In genomic region chr4:70608324-70608723, GRCh38 we compare ENCODE assay signal across 1 cellular context.
TF ChIP-seq lines count a peak whose summit lies in the region.

No MANE protein-coding gene starts in this region.

TF ChIP-seq in K562, 482 proteins besides CTCF, POLR2A, EP300 and RAD21:
- TF ChIP-seq FOXK2 (conservative IDR thresholded peaks at IDR 0.05 in 1 of 2, IDR thresholded peaks at IDR 0.05 in 1 of 2; ENCODE audit: low read depth in 2 of 2) (no peak), NFE2L1 (tag; IDR thresholded peaks at IDR 0.05; ENCODE audit: borderline replicate concordance, low read depth) (peak; percentile 53; the same call in 1 of the 2 replicates), MAFG (tag; conservative IDR thresholded peaks at IDR 0.05) (peak; percentile 93), C11orf30 (IDR thresholded peaks at IDR 0.05; ENCODE audit: low read depth) (peak; percentile 85), SMARCA4 (IDR thresholded peaks at IDR 0.05) (peak; percentile 16; the same call in 1 of the 2 replicates), ZNF398 (CRISPR knock-in tag; IDR thresholded peaks at IDR 0.05) (no peak), MAFK (IDR thresholded peaks at IDR 0.05; ENCODE audit: low read length) (peak; percentile 57), NFE2 (IDR thresholded peaks at IDR 0.05; ENCODE audit: low read depth) (peak; percentile 90), ZNF316 (IDR thresholded peaks at IDR 0.05) (peak; percentile 89), MAFF (IDR thresholded peaks at IDR 0.05; ENCODE audit: low read length) (peak; percentile 68; the same call in 1 of the 2 replicates), BACH1 (tag; IDR thresholded peaks at IDR 0.05) (0 out of 2 replicates have a peak, but pooled peaks have one; percentile 53)
TF ChIP-seq in K562: peak in this region for 9.
